ENCODE assay signal across 21 cellular contexts in the genomic region with DNA sequence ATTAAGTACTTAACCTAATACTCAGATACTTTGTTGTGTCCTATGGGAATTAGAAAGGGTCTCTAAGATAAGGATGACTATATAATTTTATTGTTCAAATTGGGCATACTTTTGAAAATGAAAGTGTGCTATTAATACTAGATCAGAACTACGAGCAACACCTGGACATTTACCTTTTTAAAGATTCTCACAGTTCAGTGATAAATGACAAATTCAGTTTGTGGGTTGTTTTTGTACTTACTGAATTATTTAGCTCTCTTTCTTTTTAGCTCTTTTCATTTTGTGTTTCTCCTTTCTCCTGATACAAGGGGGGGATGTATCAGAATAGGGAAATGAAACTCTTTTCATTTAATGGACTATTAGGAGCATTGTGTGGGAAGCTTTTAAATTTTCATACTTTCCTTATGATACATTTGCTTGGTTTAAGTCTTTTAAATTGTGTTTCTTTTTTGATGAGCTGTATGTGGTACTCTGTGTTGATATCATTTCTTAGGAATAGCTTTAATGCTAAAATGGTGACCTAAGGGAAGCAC. TPM values are rescaled to one million over a fixed set of nuclear protein-coding genes. Genes with fewer than 3 reads are reported as not detected.
DNase-seq lines count a peak whose midpoint lies in the region; ATAC-seq, FAIRE-seq and TF ChIP-seq lines count a peak whose summit lies in the region.
"Had no signal": no experiment of that assay in that cellular context is flagged by ENCODE, and none has a peak within 500 bp of the region (broad histone marks: within the 10 kb centered on the region; RNA-seq: fewer than 3 reads in every experiment).

No MANE protein-coding gene starts in this region.

- peaks cover 0 to 32% (median 19%) of the 10 kb centered on the region in 10 experiments; a peak in 14 of 20 replicates for H3K4me1 ChIP-seq in BLaER1 treated with 17β-estradiol and CSF1 and Interleukin-3, amounts not matched to agents 10 nM and 100 nM
- H3K4me1 ChIP-seq: foreskin keratinocyte had no signal

- H4K20me1 ChIP-seq in BLaER1 treated with 17β-estradiol and CSF1 and Interleukin-3, amounts not matched to agents 10 nM and 100 nM, result peaks cover 0 to 83% (median 34%) of the 10 kb centered on the region in 11 experiments; a peak in 14 of 22 replicates
- no peaks in the 10 kb centered on the region for H4K20me1 ChIP-seq in SU-DHL-6 (ENCODE audit: low read depth, low read length)

- H3F3A ChIP-seq in SU-DHL-6 (ENCODE audit: insufficient read depth), result peaks cover 12% of the 10 kb centered on the region; the same call in 1 of the 2 replicates

- in situ Hi-C loops in ACHN (cut with HindIII; ENCODE audit: low pct_ligation_motif_present, low pct_unique_long_range_greater_than_20kb, low sequenced_read_pairs), result no loop called here

- H3K36me3 ChIP-seq in BLaER1 treated with 17β-estradiol and CSF1 and Interleukin-3, amounts not matched to agents 10 nM and 100 nM, result peaks cover 46 to 88% (median 74%) of the 10 kb centered on the region in 11 experiments
- H3K36me3 ChIP-seq in SU-DHL-6 (ENCODE audit: low read length), result peaks cover 20% of the 10 kb centered on the region; the same call in 1 of the 2 replicates

- FAIRE-seq in GM12892 (lab: Jason Lieb, UNC), result peak; percentile 78
- FAIRE-seq: kidney had no signal

- H3K4me2 ChIP-seq in BLaER1 treated with 17β-estradiol and CSF1 and Interleukin-3, amounts not matched to agents 10 nM and 100 nM, result peak overlapping the region in 6 of 11 experiments; percentile 17 to 61 (median 26); a peak in 7 of 22 replicates
- peak overlapping the region; percentile 21 for H3K4me2 ChIP-seq in SU-DHL-6 (ENCODE audit: low read depth, low read length, poor library complexity, severe bottlenecking)

- no peak for TF ChIP-seq CTCF in SU-DHL-6 (IDR thresholded peaks at IDR 0.05; ENCODE audit: insufficient read depth, low read length, poor library complexity, severe bottlenecking)

- H3K27ac ChIP-seq in BLaER1 treated with 17β-estradiol and CSF1 and Interleukin-3, amounts not matched to agents 10 nM and 100 nM, result no peak overlapping the region
- no peak overlapping the region for H3K27ac ChIP-seq in SU-DHL-6 (ENCODE audit: low read depth, low read length)
- H3K27ac ChIP-seq: foreskin keratinocyte had no signal

- no peak for DNase-seq in GM12892 (ENCODE audit: insufficient read length)
- no peak for DNase-seq in NCI-H128 (lab: John Stamatoyannopoulos, UW; ENCODE audit: unreplicated experiment)
- no peak for DNase-seq in activated effector memory CD4-positive, alpha-beta T cell treated with Interleukin-2 at 50 U/mL for 16 hours
- no peak for DNase-seq in ACHN
- DNase-seq in AG20443 (ENCODE audit: low spot score), result no peak
- DNase-seq: activated CD4-positive, alpha-beta T cell treated with anti-CD3 and anti-CD28 coated beads, Interleukin-2, amount 10 ng/mL, durations not matched to agents 7 days and 5 days; activated CD8-positive, alpha-beta memory T cell treated with anti-CD3 and anti-CD28 coated beads, Interleukin-2, amount 50 U/mL, for 4 hours; amygdala; CD4-positive, alpha-beta memory T cell; foreskin keratinocyte; HFFc6; kidney; NCI-H1105 treated with DMSO at 0.1 percent for 48 hours; NCI-H524; SHP77; stimulated activated CD4-positive, alpha-beta T cell treated with anti-CD3 and anti-CD28 coated beads, Interleukin-4, amount 100 ng/mL, for 4 hours; trophoblast cell had no signal

- no peak overlapping the region for H2AFZ ChIP-seq in SU-DHL-6 (ENCODE audit: low read depth, low read length, severe bottlenecking)

- ATAC-seq in HG02870 (IDR thresholded peaks at IDR 0.05; ENCODE audit: unreplicated experiment), result peak; percentile 29
- ATAC-seq: foreskin keratinocyte had no signal

- H3K9me2 ChIP-seq in SU-DHL-6 (replicated peaks; ENCODE audit: insufficient read depth, low read length), result no peaks in the 10 kb centered on the region

- H3K79me2 ChIP-seq in SU-DHL-6 (ENCODE audit: insufficient read depth, low read length), result peaks cover 38% of the 10 kb centered on the region

- H3K9ac ChIP-seq in BLaER1 treated with 17β-estradiol and CSF1 and Interleukin-3, amounts not matched to agents 10 nM and 100 nM, result no peak overlapping the region
- no peak overlapping the region for H3K9ac ChIP-seq in SU-DHL-6 (ENCODE audit: low read length)

- no peak overlapping the region for H3K4me3 ChIP-seq in BLaER1 treated with 17β-estradiol and CSF1 and Interleukin-3, amounts not matched to agents 10 nM and 100 nM
- no peak overlapping the region for H3K4me3 ChIP-seq in SU-DHL-6 (ENCODE audit: insufficient read depth, low read length, poor library complexity, severe bottlenecking)
- H3K4me3 ChIP-seq: lung had no signal

- no peaks in the 10 kb centered on the region for H3K27me3 ChIP-seq in BLaER1 treated with 17β-estradiol and CSF1 and Interleukin-3, amounts not matched to agents 10 nM and 100 nM
- H3K27me3 ChIP-seq in SU-DHL-6 (ENCODE audit: low read length), result no peaks in the 10 kb centered on the region
- H3K27me3 ChIP-seq: foreskin keratinocyte had no signal

- H3K9me3 ChIP-seq in BLaER1 treated with 17β-estradiol and CSF1 and Interleukin-3, amounts not matched to agents 10 nM and 100 nM (replicated peaks in 1 of 11), result peaks cover 0 to 5% (median 0%) of the 10 kb centered on the region in 11 experiments; a peak in 1 of 22 replicates
- H3K9me3 ChIP-seq in SU-DHL-6 (ENCODE audit: insufficient read depth, low read length), result no peaks in the 10 kb centered on the region

- TF ChIP-seq POLR2A in GM12892 (IDR thresholded peaks at IDR 0.05; ENCODE audit: low read depth, low read length), result no peak

RNA-seq across cellular contexts. Expression of a gene that starts 47.5 kb away (rescaled TPM):
- 23.3 TPM for polyA plus RNA-seq in GM12892 (2012; ENCODE audit: missing spikeins)
